Comparison of ENCODE assay signal across 18 cellular contexts in the genomic region with DNA sequence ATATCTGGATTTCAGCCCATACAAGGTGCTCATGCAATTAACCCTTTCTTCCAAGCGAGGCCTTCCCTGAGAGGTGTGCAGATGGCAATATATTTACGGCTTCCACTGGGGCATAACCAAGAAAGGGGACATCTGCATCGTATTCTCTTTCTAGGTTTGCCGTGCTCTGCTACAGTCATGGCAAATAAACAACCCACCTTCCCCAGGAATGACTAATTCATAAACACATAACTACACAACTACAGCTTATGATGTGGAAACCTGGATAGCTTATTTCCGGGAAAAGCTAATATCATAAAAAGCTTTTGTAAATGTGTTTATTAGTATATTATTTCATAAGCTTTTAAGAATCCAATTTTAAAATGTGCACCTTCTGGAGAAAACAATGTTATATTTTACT.
DNase-seq lines count a peak whose midpoint lies in the region; ATAC-seq and TF ChIP-seq lines count a peak whose summit lies in the region.
"Had no signal": no experiment of that assay in that cellular context is flagged by ENCODE, and none has a peak within 500 bp of the region (broad histone marks: within the 10 kb centered on the region; RNA-seq: fewer than 3 reads in every experiment).

No MANE protein-coding gene starts in this region.

- DNase-seq in NCI-H510A treated with DMSO at 0.1 percent for 48 hours (lab: John Stamatoyannopoulos, UW) (peak; percentile 14), NCI-H510A (lab: John Stamatoyannopoulos, UW) (no peak), DMS53 (lab: John Stamatoyannopoulos, UW) (peak; percentile 93), NCI-H2171 (lab: John Stamatoyannopoulos, UW) (peak; percentile 61), left kidney (ENCODE audit: low read depth, low spot score) (peak; percentile 14), type B pancreatic cell (ENCODE audit: extremely low spot score, unreplicated experiment) (no peak), GDM1 (lab: John Stamatoyannopoulos, UW) (no peak)
- DNase-seq: Calu3; CD4-positive, alpha-beta memory T cell; GM23248; HCEC 1CT; NCI-H1105; NCI-H345; NCI-H774; SJCRH30 had no signal

- no peak for TF ChIP-seq CTCF in type B pancreatic cell (conservative IDR thresholded peaks at IDR 0.05)

- no peak overlapping the region for H3K27ac Mint-ChIP-seq in type B pancreatic cell
- H3K27ac Mint-ChIP-seq: T-helper 1 cell treated with Interleukin-12 subunit alpha and Interleukin-12 subunit beta and Interleukin-4 antibody, amounts not matched to agents 30 μg/mL and 1 μg/mL, for 36 hours had no signal

- H3K27me3 Mint-ChIP-seq in type B pancreatic cell: no peaks in the 10 kb centered on the region
- H3K27me3 Mint-ChIP-seq: CD4-positive, alpha-beta memory T cell had no signal

- no peak for ATAC-seq in HG03342 (IDR thresholded peaks at IDR 0.05; ENCODE audit: unreplicated experiment)
- ATAC-seq: K562 had no signal

- peaks cover 5% of the 10 kb centered on the region for H3K4me1 Mint-ChIP-seq in type B pancreatic cell (ENCODE audit: unreplicated experiment)

- H3K4me3 Mint-ChIP-seq in type B pancreatic cell: no peak overlapping the region
- H3K4me3 Mint-ChIP-seq: CD4-positive, alpha-beta memory T cell; T-helper 1 cell treated with Interleukin-12 subunit alpha and Interleukin-12 subunit beta and Interleukin-4 antibody, amounts not matched to agents 30 μg/mL and 1 μg/mL, for 36 hours had no signal

- H3K9me3 Mint-ChIP-seq in type B pancreatic cell: no peaks in the 10 kb centered on the region
- H3K9me3 Mint-ChIP-seq: T-helper 1 cell treated with Interleukin-12 subunit alpha and Interleukin-12 subunit beta and Interleukin-4 antibody, amounts not matched to agents 30 μg/mL and 1 μg/mL, for 36 hours had no signal

- no peaks in the 10 kb centered on the region for H3K36me3 Mint-ChIP-seq in type B pancreatic cell

Comparison
In these comparisons a context has a peak if more than half of its experiments do, and no peak if none do; other contexts are left out.
1. DNase-seq: peak in NCI-H510A treated with DMSO at 0.1 percent for 48 hours (single experiment), DMS53 (single experiment), NCI-H2171 (single experiment) and left kidney (single experiment); none in NCI-H510A (single experiment), type B pancreatic cell (single experiment) and GDM1 (single experiment).